ENCODE assay signal across 9 cellular contexts in the genomic region with DNA sequence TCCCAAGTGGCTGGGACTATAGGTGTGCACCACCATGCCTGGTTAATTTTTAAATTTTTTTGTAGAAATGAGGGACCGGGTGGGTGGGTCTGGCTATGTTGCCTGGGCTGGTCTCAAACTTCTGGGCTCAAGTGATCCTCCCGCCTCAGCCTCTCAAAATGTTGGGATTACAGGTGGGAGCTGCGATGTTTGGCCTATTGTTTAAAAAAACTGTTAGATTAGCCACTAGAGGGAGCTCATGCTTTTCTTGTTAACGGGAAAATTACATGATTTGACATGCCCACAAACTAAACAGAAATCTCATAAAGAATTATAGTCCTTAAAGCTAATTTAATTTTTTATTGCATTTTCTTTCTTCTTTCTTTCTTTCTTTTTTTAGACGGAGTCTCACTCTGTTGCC. TPM values are rescaled to one million over a fixed set of nuclear protein-coding genes. Genes with fewer than 3 reads are reported as not detected.
DNase-seq lines count a peak whose midpoint lies in the region; ATAC-seq and TF ChIP-seq lines count a peak whose summit lies in the region.
"Had no signal": no experiment of that assay in that cellular context is flagged by ENCODE, and none has a peak within 500 bp of the region (broad histone marks: within the 10 kb centered on the region; RNA-seq: fewer than 3 reads in every experiment).

No MANE protein-coding gene starts in this region.

- 8 to 13% (median 12%) methylated on average over 5 of the region's 5 CpGs for WGBS in psoas muscle, 3 donors

- H3K4me3 ChIP-seq in fibroblast of the aortic adventitia (ENCODE audit: low read depth, low read length) (no peak overlapping the region), psoas muscle (no peak overlapping the region)

- H3K4me1 ChIP-seq in psoas muscle, result peaks cover 4% of the 10 kb centered on the region

- no peak overlapping the region for H3K27ac ChIP-seq in psoas muscle

- no peaks in the 10 kb centered on the region for H3K27me3 ChIP-seq in psoas muscle (ENCODE audit: insufficient read depth in 3 of 3, low read length in 2 of 3)

- no peaks in the 10 kb centered on the region for H3K9me3 Mint-ChIP-seq in activated naive CD4-positive, alpha-beta T cell treated with anti-CD3 and anti-CD28 coated beads for 36 hours
- no peaks in the 10 kb centered on the region for H3K9me3 Mint-ChIP-seq in T-helper 2 cell treated with Interferon-gamma antibody and Interleukin-4, amounts not matched to agents 5 μg/mL and 100 μg/mL, for 36 hours
- H3K9me3 Mint-ChIP-seq: activated naive CD4-positive, alpha-beta T cell treated with anti-CD3 and anti-CD28 coated beads, Interleukin-2, amount 50 U/mL, for 72 hours had no signal

- H3K4me1 Mint-ChIP-seq in activated naive CD4-positive, alpha-beta T cell treated with anti-CD3 and anti-CD28 coated beads for 36 hours (ENCODE audit: low read depth), result peaks cover 6% of the 10 kb centered on the region
- peaks cover 7% of the 10 kb centered on the region for H3K4me1 Mint-ChIP-seq in T-helper 2 cell treated with Interferon-gamma antibody and Interleukin-4, amounts not matched to agents 5 μg/mL and 100 μg/mL, for 36 hours (ENCODE audit: low read depth)

- CTCF ChIA-PET in activated naive CD4-positive, alpha-beta T cell treated with anti-CD3 and anti-CD28 coated beads for 36 hours (lab: Charles Lee), result interaction anchor here (0.6 to 5.4 kb wide), 34 partner anchors 10 to 381 kb away, joined by 3 to 117 read pairs (median 4); no protein-coding TSS in a partner anchor

- TF ChIP-seq CTCF in fibroblast of the aortic adventitia (IDR thresholded peaks at IDR 0.05; ENCODE audit: insufficient read depth, low read length) (peak; percentile 53), psoas muscle (IDR thresholded peaks at IDR 0.05) (peak; percentile 80)

- DNase-seq in activated naive CD4-positive, alpha-beta T cell treated with anti-CD3 and anti-CD28 coated beads for 36 hours, result peak; percentile 16
- DNase-seq in activated naive CD4-positive, alpha-beta T cell treated with anti-CD3 and anti-CD28 coated beads, Interleukin-2, amount 50 U/mL, for 16 hours, result no peak
- DNase-seq in NCI-H1092 (lab: John Stamatoyannopoulos, UW), result peak; percentile 52
- peak; percentile 79 for DNase-seq in fibroblast of the aortic adventitia (ENCODE audit: low read depth)
- DNase-seq in psoas muscle, result no peak
- DNase-seq in T-helper 2 cell treated with Interferon-gamma antibody and Interleukin-4, amounts not matched to agents 5 μg/mL and 100 μg/mL, for 36 hours (ENCODE audit: low spot score), result no peak
- DNase-seq in mucosa of gallbladder (ENCODE audit: low spot score), result no peak

- H3K27me3 Mint-ChIP-seq in activated naive CD4-positive, alpha-beta T cell treated with anti-CD3 and anti-CD28 coated beads for 36 hours (ENCODE audit: low read depth), result peaks cover 2% of the 10 kb centered on the region
- peaks cover 3% of the 10 kb centered on the region for H3K27me3 Mint-ChIP-seq in T-helper 2 cell treated with Interferon-gamma antibody and Interleukin-4, amounts not matched to agents 5 μg/mL and 100 μg/mL, for 36 hours (ENCODE audit: low read depth)

- no peak overlapping the region for H3K4me3 Mint-ChIP-seq in activated naive CD4-positive, alpha-beta T cell treated with anti-CD3 and anti-CD28 coated beads for 36 hours
- H3K4me3 Mint-ChIP-seq in T-helper 2 cell treated with Interferon-gamma antibody and Interleukin-4, amounts not matched to agents 5 μg/mL and 100 μg/mL, for 36 hours, result no peak overlapping the region

- intact Hi-C loops in activated naive CD4-positive, alpha-beta T cell treated with anti-CD3 and anti-CD28 coated beads for 36 hours (cut with micrococcal nuclease), result loop anchor here (1.0 to 10.0 kb wide), 6 partner anchors 72 to 509 kb away; partner anchors contain the start of gene STBD1
- intact Hi-C loops in psoas muscle (cut with DNase I), result loop anchor here (1.0 to 10.0 kb wide), 3 partner anchors 72 to 309 kb away; partner anchors contain the start of gene STBD1 (in 1 of the 2)

- H3K36me3 Mint-ChIP-seq in activated naive CD4-positive, alpha-beta T cell treated with anti-CD3 and anti-CD28 coated beads for 36 hours (ENCODE audit: low read depth), result no peaks in the 10 kb centered on the region
- H3K36me3 Mint-ChIP-seq in T-helper 2 cell treated with Interferon-gamma antibody and Interleukin-4, amounts not matched to agents 5 μg/mL and 100 μg/mL, for 36 hours (ENCODE audit: low read depth), result no peaks in the 10 kb centered on the region

- no peaks in the 10 kb centered on the region for H3K36me3 ChIP-seq in psoas muscle (ENCODE audit: insufficient read depth in 1 of 2, low read depth in 1 of 2)

- ATAC-seq in SK-N-SH treated with all-trans-retinoic acid at 6 μM for 48 hours (peak; percentile 64), psoas muscle (peak in 3 of 4 donors; percentile 32 to 57 (median 34))

- H3K27ac Mint-ChIP-seq in activated naive CD4-positive, alpha-beta T cell treated with anti-CD3 and anti-CD28 coated beads for 36 hours, result no peak overlapping the region
- no peak overlapping the region for H3K27ac Mint-ChIP-seq in T-helper 2 cell treated with Interferon-gamma antibody and Interleukin-4, amounts not matched to agents 5 μg/mL and 100 μg/mL, for 36 hours

- H3K9me3 ChIP-seq in psoas muscle, result no peaks in the 10 kb centered on the region

TF ChIP-seq in SK-N-SH treated with all-trans-retinoic acid at 6 μM for 48 hours, 23 proteins besides CTCF, POLR2A, EP300 and RAD21 (continues in another document):
- TF ChIP-seq TOX (CRISPR knock-in tag; IDR thresholded peaks at IDR 0.05; ENCODE audit: borderline replicate concordance), result no peak
- TF ChIP-seq, protein P1, sequence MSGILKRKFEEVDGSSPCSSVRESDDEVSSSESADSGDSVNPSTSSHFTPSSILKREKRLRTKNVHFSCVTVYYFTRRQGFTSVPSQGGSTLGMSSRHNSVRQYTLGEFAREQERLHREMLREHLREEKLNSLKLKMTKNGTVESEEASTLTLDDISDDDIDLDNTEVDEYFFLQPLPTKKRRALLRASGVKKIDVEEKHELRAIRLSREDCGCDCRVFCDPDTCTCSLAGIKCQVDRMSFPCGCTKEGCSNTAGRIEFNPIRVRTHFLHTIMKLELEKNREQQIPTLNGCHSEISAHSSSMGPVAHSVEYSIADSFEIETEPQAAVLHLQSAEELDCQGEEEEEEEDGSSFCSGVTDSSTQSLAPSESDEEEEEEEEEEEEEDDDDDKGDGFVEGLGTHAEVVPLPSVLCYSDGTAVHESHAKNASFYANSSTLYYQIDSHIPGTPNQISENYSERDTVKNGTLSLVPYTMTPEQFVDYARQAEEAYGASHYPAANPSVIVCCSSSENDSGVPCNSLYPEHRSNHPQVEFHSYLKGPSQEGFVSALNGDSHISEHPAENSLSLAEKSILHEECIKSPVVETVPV (CRISPR knock-in tag; IDR thresholded peaks at IDR 0.05), result no peak
- TF ChIP-seq ZFP30 (CRISPR knock-in tag; IDR thresholded peaks at IDR 0.05), result no peak
- no peak for TF ChIP-seq ZC3H10 (CRISPR knock-in tag; IDR thresholded peaks at IDR 0.05)
- no peak for TF ChIP-seq PPARA (CRISPR knock-in tag; IDR thresholded peaks at IDR 0.05; ENCODE audit: borderline replicate concordance)
- TF ChIP-seq, protein P2, sequence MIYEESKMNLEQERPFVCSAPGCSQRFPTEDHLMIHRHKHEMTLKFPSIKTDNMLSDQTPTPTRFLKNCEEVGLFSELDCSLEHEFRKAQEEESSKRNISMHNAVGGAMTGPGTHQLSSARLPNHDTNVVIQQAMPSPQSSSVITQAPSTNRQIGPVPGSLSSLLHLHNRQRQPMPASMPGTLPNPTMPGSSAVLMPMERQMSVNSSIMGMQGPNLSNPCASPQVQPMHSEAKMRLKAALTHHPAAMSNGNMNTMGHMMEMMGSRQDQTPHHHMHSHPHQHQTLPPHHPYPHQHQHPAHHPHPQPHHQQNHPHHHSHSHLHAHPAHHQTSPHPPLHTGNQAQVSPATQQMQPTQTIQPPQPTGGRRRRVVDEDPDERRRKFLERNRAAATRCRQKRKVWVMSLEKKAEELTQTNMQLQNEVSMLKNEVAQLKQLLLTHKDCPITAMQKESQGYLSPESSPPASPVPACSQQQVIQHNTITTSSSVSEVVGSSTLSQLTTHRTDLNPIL (CRISPR knock-in tag; IDR thresholded peaks at IDR 0.05; ENCODE audit: low read depth), result no peak
- no peak for TF ChIP-seq RARB (CRISPR knock-in tag; IDR thresholded peaks at IDR 0.05)
- no peak for TF ChIP-seq SNAI2 (CRISPR knock-in tag; IDR thresholded peaks at IDR 0.05)
- TF ChIP-seq ZFP3 (CRISPR knock-in tag; IDR thresholded peaks at IDR 0.05), result no peak
- TF ChIP-seq ESRRG (CRISPR knock-in tag; IDR thresholded peaks at IDR 0.05), result no peak
- no peak for TF ChIP-seq CSDC2 (CRISPR knock-in tag; IDR thresholded peaks at IDR 0.05)
- TF ChIP-seq ZNF565 (CRISPR knock-in tag; conservative IDR thresholded peaks at IDR 0.05; ENCODE audit: low read depth), result no peak
- TF ChIP-seq BACH2 (CRISPR knock-in tag; IDR thresholded peaks at IDR 0.05; ENCODE audit: borderline replicate concordance), result no peak

RNA-seq across cellular contexts. Expression of gene SDAD1, which starts 5.0 kb away (rescaled TPM):
- 10 to 100 TPM; 30.5 to 31.5 TPM for total RNA-seq in activated naive CD4-positive, alpha-beta T cell treated with anti-CD3 and anti-CD28 coated beads for 36 hours
- total RNA-seq in fibroblast of the aortic adventitia (ENCODE audit: low replicate concordance) (46.7 and 52.4 TPM in 2 replicates), psoas muscle (10 to 100 TPM; 27.0 to 44.3 (median 30.7) TPM), mucosa of gallbladder (25.6 TPM)
- 10 to 100 TPM; 18.6 to 34.6 (median 21.5) TPM for polyA plus RNA-seq in psoas muscle

RNA-seq across cellular contexts. Expression of gene CXCL9, which starts 11.6 kb away (rescaled TPM):
- total RNA-seq in activated naive CD4-positive, alpha-beta T cell treated with anti-CD3 and anti-CD28 coated beads for 36 hours, result under 1 TPM; 0.74 to 0.89 TPM
- total RNA-seq in fibroblast of the aortic adventitia (ENCODE audit: low replicate concordance) (not detected in 2 replicates), psoas muscle (under 1 TPM; 0.10 to 0.51 (median 0.44) TPM), mucosa of gallbladder (0.35 TPM)
- polyA plus RNA-seq in psoas muscle, result under 1 TPM; 0.03 to 0.14 (median 0.11) TPM

RNA-seq across cellular contexts. Expression of gene CXCL10, which starts 27.6 kb away (rescaled TPM):
- total RNA-seq in activated naive CD4-positive, alpha-beta T cell treated with anti-CD3 and anti-CD28 coated beads for 36 hours, result under 1 TPM; 0.41 to 0.64 TPM
- total RNA-seq in fibroblast of the aortic adventitia (ENCODE audit: low replicate concordance), result not detected in 2 replicates
- total RNA-seq in psoas muscle, result 1 to 10 TPM in 1 of 4 donors, under 1 TPM in 2, not detected in 1; 0.29 to 1.5 (median 0.32) TPM
- under 1 TPM; 0.06 to 0.17 (median 0.16) TPM for polyA plus RNA-seq in psoas muscle
- total RNA-seq in mucosa of gallbladder, result 0.81 TPM

RNA-seq across cellular contexts. Expression of gene CXCL11, which starts 40.1 kb away (rescaled TPM):
- total RNA-seq in activated naive CD4-positive, alpha-beta T cell treated with anti-CD3 and anti-CD28 coated beads for 36 hours, result not detected
- total RNA-seq in fibroblast of the aortic adventitia (ENCODE audit: low replicate concordance) (not detected in 2 replicates), psoas muscle (under 1 TPM in 1 of 4 donors, not detected in 3; 0.37 TPM), mucosa of gallbladder (not detected)
- polyA plus RNA-seq in psoas muscle, result under 1 TPM in 2 of 3 donors, not detected in 1; 0.03 to 0.15 TPM

RNA-seq across cellular contexts. Expression of gene NAAA, which starts 54.9 kb away (rescaled TPM):
- 10 to 100 TPM; 24.4 to 27.1 TPM for total RNA-seq in activated naive CD4-positive, alpha-beta T cell treated with anti-CD3 and anti-CD28 coated beads for 36 hours
- 46.1 and 48.1 TPM in 2 replicates for total RNA-seq in fibroblast of the aortic adventitia (ENCODE audit: low replicate concordance)
- total RNA-seq in psoas muscle, result 1 to 10 TPM; 3.3 to 9.9 (median 7.8) TPM
- 1 to 10 TPM; 3.5 to 5.2 (median 3.8) TPM for polyA plus RNA-seq in psoas muscle
- total RNA-seq in mucosa of gallbladder, result 28.0 TPM

Comparison
In these comparisons a context has a peak if more than half of its experiments do, and no peak if none do; other contexts are left out.
1. DNase-seq: peak in activated naive CD4-positive, alpha-beta T cell treated with anti-CD3 and anti-CD28 coated beads for 36 hours (single experiment), NCI-H1092 (single experiment) and fibroblast of the aortic adventitia (single experiment); none in activated naive CD4-positive, alpha-beta T cell treated with anti-CD3 and anti-CD28 coated beads, Interleukin-2, amount 50 U/mL, for 16 hours (single experiment), psoas muscle (0 of 2), T-helper 2 cell treated with Interferon-gamma antibody and Interleukin-4, amounts not matched to agents 5 μg/mL and 100 μg/mL, for 36 hours (single experiment) and mucosa of gallbladder (single experiment).